In the genomic region with DNA sequence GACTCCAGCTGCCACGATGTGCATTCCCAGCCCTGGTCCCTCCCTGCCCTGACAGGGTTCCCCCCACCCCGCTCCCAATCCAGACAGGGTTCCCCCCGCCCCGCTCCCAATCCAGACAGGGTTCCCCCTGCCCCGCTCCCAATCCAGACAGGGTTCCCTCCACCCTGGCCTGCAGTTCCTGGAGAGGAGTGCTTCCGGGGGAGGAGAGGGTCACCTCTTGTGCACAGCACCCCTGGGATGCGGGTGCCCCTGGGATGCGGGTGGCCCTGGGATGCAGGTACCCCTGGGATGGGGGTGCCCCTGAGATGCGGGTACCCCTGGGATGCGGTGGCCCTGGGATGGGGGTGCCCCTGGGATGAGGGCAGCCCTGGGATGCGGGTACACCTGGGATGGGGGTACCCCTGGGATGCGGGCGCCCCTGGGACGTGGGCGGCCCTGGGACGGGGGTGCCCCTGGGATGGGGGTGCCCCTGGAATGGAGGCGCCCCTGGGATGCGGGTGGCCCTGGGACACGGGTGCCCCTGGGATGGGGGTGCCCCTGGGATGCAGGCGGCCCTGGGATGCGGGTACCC, we compare ENCODE assay signal across 21 cellular contexts. TPM values are rescaled to one million over a fixed set of nuclear protein-coding genes. Genes with fewer than 3 reads are reported as not detected.
A peak's percentile ranks its signal among the peaks of the same experiment; 100 is the strongest.
DNase-seq lines count a peak whose midpoint lies in the region; ATAC-seq lines count a peak whose summit lies in the region.
"Had no signal": no experiment of that assay in that cellular context is flagged by ENCODE, and none has a peak within 500 bp of the region (broad histone marks: within the 10 kb centered on the region; RNA-seq: fewer than 3 reads in every experiment).

No MANE protein-coding gene starts in this region.

- no peak overlapping the region for H3K4me3 Mint-ChIP-seq in stimulated activated naive CD8-positive, alpha-beta T cell treated with anti-CD3 and anti-CD28 coated beads, Interleukin-15, amount 100 ng/mL, for 72 hours
- H3K4me3 Mint-ChIP-seq: activated CD4-positive, alpha-beta T cell treated with anti-CD3 and anti-CD28 coated beads for 36 hours; activated naive CD4-positive, alpha-beta T cell treated with anti-CD3 and anti-CD28 coated beads, Interleukin-2, amount 10 ng/mL, durations not matched to agents 7 days and 5 days; activated T-helper 1 cell treated with anti-CD3 and anti-CD28 coated beads, Interleukin-12 subunit alpha, Interleukin-12 subunit beta, Interleukin-2, Interleukin-4 antibody, amounts not matched to agents 30 ng/mL and 10 ng/mL and 1 ng/mL, durations not matched to agents 14 hours and 24 hours and 36 hours; nephron had no signal

- H3K27me3 Mint-ChIP-seq in stimulated activated naive CD8-positive, alpha-beta T cell treated with anti-CD3 and anti-CD28 coated beads, Interleukin-15, amount 100 ng/mL, for 72 hours, result no peaks in the 10 kb centered on the region

- DNase-seq in activated CD4-positive, CD25-positive, alpha-beta regulatory T cell treated with anti-CD3 and anti-CD28 coated beads, Interleukin-2, amount 50 U/mL, for 72 hours, result peak; percentile 20
- DNase-seq in stimulated activated naive CD8-positive, alpha-beta T cell treated with anti-CD3 and anti-CD28 coated beads, Interleukin-15, amount 100 ng/mL, for 72 hours, result no peak
- DNase-seq in stimulated activated naive CD8-positive, alpha-beta T cell treated with anti-CD3 and anti-CD28 coated beads, Interleukin-15, Interleukin-2, amounts not matched to agents 100 U/mL and 50 U/mL, for 24 hours, result no peak
- DNase-seq in sciatic nerve (ENCODE audit: low spot score) (peak; percentile 53), NCI-H524 treated with DMSO at 0.1 percent for 48 hours (lab: John Stamatoyannopoulos, UW) (no peak)
- DNase-seq: activated CD4-positive, alpha-beta T cell treated with anti-CD3 and anti-CD28 coated beads for 36 hours; activated naive CD4-positive, alpha-beta T cell treated with anti-CD3 and anti-CD28 coated beads, Interleukin-2, amount 10 ng/mL, durations not matched to agents 7 days and 5 days; Kasumi-1; kidney glomerular epithelial cell; mucosa of descending colon; NCI-H1436; ovary; stimulated activated CD4-positive, alpha-beta T cell treated with anti-CD3 and anti-CD28 coated beads, Interleukin-1b, Interleukin-23, amount 100 ng/mL, for 48 hours; T-helper 2 cell; trophoblast cell had no signal

- intact Hi-C loops in sciatic nerve (cut with DNase I), result no loop called here

- ATAC-seq in activated CD4-positive, CD25-positive, alpha-beta regulatory T cell treated with anti-CD3 and anti-CD28 coated beads, Interleukin-2, amount 50 U/mL, for 24 hours, result no peak
- peak; percentile 68 for ATAC-seq in stimulated activated naive CD8-positive, alpha-beta T cell treated with anti-CD3 and anti-CD28 coated beads, Interleukin-15, amount 100 ng/mL, for 72 hours
- no peak for ATAC-seq in stimulated activated naive CD8-positive, alpha-beta T cell treated with anti-CD3 and anti-CD28 coated beads, Interleukin-15, Interleukin-2, amounts not matched to agents 100 U/mL and 50 U/mL, for 24 hours
- ATAC-seq in sciatic nerve (no peak), GM21526 (IDR thresholded peaks at IDR 0.05; ENCODE audit: low FRiP score, unreplicated experiment) (no peak), esophagus mucosa (no peak)
- ATAC-seq: activated CD4-positive, alpha-beta T cell treated with anti-CD3 and anti-CD28 coated beads for 36 hours; body of pancreas; mucosa of descending colon had no signal

- H3K4me1 Mint-ChIP-seq in stimulated activated naive CD8-positive, alpha-beta T cell treated with anti-CD3 and anti-CD28 coated beads, Interleukin-15, amount 100 ng/mL, for 72 hours, result peaks cover 2% of the 10 kb centered on the region
- H3K4me1 Mint-ChIP-seq: activated CD4-positive, alpha-beta T cell treated with anti-CD3 and anti-CD28 coated beads for 36 hours; activated naive CD4-positive, alpha-beta T cell treated with anti-CD3 and anti-CD28 coated beads, Interleukin-2, amount 10 ng/mL, durations not matched to agents 7 days and 5 days had no signal

- H3K27ac Mint-ChIP-seq in stimulated activated naive CD8-positive, alpha-beta T cell treated with anti-CD3 and anti-CD28 coated beads, Interleukin-15, amount 100 ng/mL, for 72 hours, result no peak overlapping the region
- H3K27ac Mint-ChIP-seq: activated CD4-positive, alpha-beta T cell treated with anti-CD3 and anti-CD28 coated beads for 36 hours; activated naive CD4-positive, alpha-beta T cell treated with anti-CD3 and anti-CD28 coated beads, Interleukin-2, amount 10 ng/mL, durations not matched to agents 7 days and 5 days; activated T-helper 1 cell treated with anti-CD3 and anti-CD28 coated beads, Interleukin-12 subunit alpha, Interleukin-12 subunit beta, Interleukin-2, Interleukin-4 antibody, amounts not matched to agents 30 ng/mL and 10 ng/mL and 1 ng/mL, durations not matched to agents 14 hours and 24 hours and 36 hours; nephron had no signal

- H3K9me3 Mint-ChIP-seq in stimulated activated naive CD8-positive, alpha-beta T cell treated with anti-CD3 and anti-CD28 coated beads, Interleukin-15, amount 100 ng/mL, for 72 hours, result peaks cover 0 to 4% of the 10 kb centered on the region in 2 donors

RNA-seq across cellular contexts. Expression of a gene that starts 36.7 kb away (rescaled TPM):
- total RNA-seq in sciatic nerve (10.2 TPM), esophagus mucosa (3.1 TPM)

Comparison
In these comparisons a context has a peak if more than half of its experiments do, and no peak if none do; other contexts are left out.
1. DNase-seq: peak in activated CD4-positive, CD25-positive, alpha-beta regulatory T cell treated with anti-CD3 and anti-CD28 coated beads, Interleukin-2, amount 50 U/mL, for 72 hours (single experiment) and sciatic nerve (single experiment); none in stimulated activated naive CD8-positive, alpha-beta T cell treated with anti-CD3 and anti-CD28 coated beads, Interleukin-15, amount 100 ng/mL, for 72 hours (0 of 2), stimulated activated naive CD8-positive, alpha-beta T cell treated with anti-CD3 and anti-CD28 coated beads, Interleukin-15, Interleukin-2, amounts not matched to agents 100 U/mL and 50 U/mL, for 24 hours (single experiment) and NCI-H524 treated with DMSO at 0.1 percent for 48 hours (single experiment).